24 cellular contexts compared by ENCODE assay signal in genomic region chr3:186964071-186964470, GRCh38. TPM values are rescaled to one million over a fixed set of nuclear protein-coding genes. Genes with fewer than 3 reads are reported as not detected.
DNase-seq lines count a peak whose midpoint lies in the region; ATAC-seq, FAIRE-seq and TF ChIP-seq lines count a peak whose summit lies in the region.
"Had no signal": no experiment of that assay in that cellular context is flagged by ENCODE, and none has a peak within 500 bp of the region (broad histone marks: within the 10 kb centered on the region; RNA-seq: fewer than 3 reads in every experiment).

No MANE protein-coding gene starts in this region.

- peaks cover 17% of the 10 kb centered on the region for H3K36me3 Mint-ChIP-seq in activated naive CD8-positive, alpha-beta T cell treated with anti-CD3 and anti-CD28 coated beads for 36 hours
- peaks cover 28% of the 10 kb centered on the region for H3K36me3 Mint-ChIP-seq in activated naive CD8-positive, alpha-beta T cell treated with anti-CD3 and anti-CD28 coated beads, Interleukin-2, amount 50 U/mL, for 24 hours (ENCODE audit: low read depth)
- peaks cover 25% of the 10 kb centered on the region for H3K36me3 Mint-ChIP-seq in endothelial cell (ENCODE audit: low read depth, unreplicated experiment)
- peaks cover 48% of the 10 kb centered on the region for H3K36me3 Mint-ChIP-seq in stimulated activated effector memory CD8-positive, alpha-beta T cell treated with anti-CD3 and anti-CD28 coated beads, Interleukin-12 subunit alpha, Interleukin-12 subunit beta, amount 100 ng/mL, for 72 hours
- H3K36me3 Mint-ChIP-seq: natural killer cell had no signal

- no peak overlapping the region for H2AFZ ChIP-seq in OCI-LY1 (ENCODE audit: low read length)

- peaks cover 73% of the 10 kb centered on the region for H3K36me3 ChIP-seq in OCI-LY1 (ENCODE audit: insufficient read depth, low read length)
- H3K36me3 ChIP-seq in pancreas, result no peaks in the 10 kb centered on the region
- peaks cover 0 to 73% (median 22%) of the 10 kb centered on the region in 6 donors for H3K36me3 ChIP-seq in spleen
- H3K36me3 ChIP-seq: ovary had no signal

- H3K27me3 ChIP-seq in OCI-LY1 (ENCODE audit: insufficient read depth, low read length), result no peaks in the 10 kb centered on the region
- H3K27me3 ChIP-seq in pancreas, result no peaks in the 10 kb centered on the region
- no peaks in the 10 kb centered on the region for H3K27me3 ChIP-seq in spleen (replicated peaks in 1 of 7)
- H3K27me3 ChIP-seq: foreskin keratinocyte, ovary had no signal

- H3F3A ChIP-seq in OCI-LY1 (ENCODE audit: insufficient read depth, low read length), result no peaks in the 10 kb centered on the region

- no peak overlapping the region for H3K9ac ChIP-seq in OCI-LY1 (ENCODE audit: low read length)

- no peak for DNase-seq in activated naive CD8-positive, alpha-beta T cell treated with anti-CD3 and anti-CD28 coated beads for 36 hours
- DNase-seq in activated naive CD8-positive, alpha-beta T cell treated with anti-CD3 and anti-CD28 coated beads, Interleukin-2, amount 50 U/mL, for 24 hours, result no peak
- DNase-seq in endothelial cell (ENCODE audit: low spot score), result no peak
- no peak for DNase-seq in stimulated activated effector memory CD8-positive, alpha-beta T cell treated with anti-CD3 and anti-CD28 coated beads, Interleukin-12 subunit alpha, Interleukin-12 subunit beta, amount 100 ng/mL, for 72 hours (ENCODE audit: low spot score in 2 of 2)
- no peak for DNase-seq in pancreas
- no peak for DNase-seq in spleen
- DNase-seq in GM10266 (ENCODE audit: extremely low spot score), result no peak
- DNase-seq: activated CD4-positive, CD25-positive, alpha-beta regulatory T cell treated with anti-CD3 and anti-CD28 coated beads, Interleukin-2, amount 50 U/mL, for 72 hours; activated CD8-positive, alpha-beta memory T cell treated with anti-CD3 and anti-CD28 coated beads for 24 hours; foreskin keratinocyte; KBM-7; MM.1S; natural killer cell; NCI-H1436 treated with DMSO at 0.1 percent for 48 hours; NCI-H69; ovary had no signal

- no peak overlapping the region for H3K4me2 ChIP-seq in OCI-LY1 (ENCODE audit: low read length)
- H3K4me2 ChIP-seq: A549 had no signal

- no peaks in the 10 kb centered on the region for H3K9me3 Mint-ChIP-seq in activated naive CD8-positive, alpha-beta T cell treated with anti-CD3 and anti-CD28 coated beads for 36 hours
- H3K9me3 Mint-ChIP-seq in activated naive CD8-positive, alpha-beta T cell treated with anti-CD3 and anti-CD28 coated beads, Interleukin-2, amount 50 U/mL, for 24 hours, result no peaks in the 10 kb centered on the region
- H3K9me3 Mint-ChIP-seq in endothelial cell (ENCODE audit: unreplicated experiment), result no peaks in the 10 kb centered on the region
- no peaks in the 10 kb centered on the region for H3K9me3 Mint-ChIP-seq in stimulated activated effector memory CD8-positive, alpha-beta T cell treated with anti-CD3 and anti-CD28 coated beads, Interleukin-12 subunit alpha, Interleukin-12 subunit beta, amount 100 ng/mL, for 72 hours
- H3K9me3 Mint-ChIP-seq: activated naive CD4-positive, alpha-beta T cell treated with anti-CD3 and anti-CD28 coated beads, Interleukin-2, amount 50 U/mL, for 72 hours; natural killer cell had no signal

- 72% methylated on average over 6 of the region's 6 CpGs for WGBS in pancreas, 2 donors
- 93 to 98% (median 98%) methylated on average over 6 of the region's 6 CpGs for WGBS in spleen, 5 donors

- TF ChIP-seq POLR2A in spleen (IDR thresholded peaks at IDR 0.05), result no peak

- no peaks in the 10 kb centered on the region for H3K27me3 Mint-ChIP-seq in activated naive CD8-positive, alpha-beta T cell treated with anti-CD3 and anti-CD28 coated beads for 36 hours
- H3K27me3 Mint-ChIP-seq in activated naive CD8-positive, alpha-beta T cell treated with anti-CD3 and anti-CD28 coated beads, Interleukin-2, amount 50 U/mL, for 24 hours, result no peaks in the 10 kb centered on the region
- H3K27me3 Mint-ChIP-seq in endothelial cell (ENCODE audit: unreplicated experiment), result no peaks in the 10 kb centered on the region

- peak overlapping the region; percentile 19 for H3K27ac Mint-ChIP-seq in activated naive CD8-positive, alpha-beta T cell treated with anti-CD3 and anti-CD28 coated beads for 36 hours
- H3K27ac Mint-ChIP-seq in activated naive CD8-positive, alpha-beta T cell treated with anti-CD3 and anti-CD28 coated beads, Interleukin-2, amount 50 U/mL, for 24 hours, result no peak overlapping the region
- peak overlapping the region; percentile 84 for H3K27ac Mint-ChIP-seq in endothelial cell (ENCODE audit: unreplicated experiment)
- H3K27ac Mint-ChIP-seq in stimulated activated effector memory CD8-positive, alpha-beta T cell treated with anti-CD3 and anti-CD28 coated beads, Interleukin-12 subunit alpha, Interleukin-12 subunit beta, amount 100 ng/mL, for 72 hours, result peak overlapping the region; percentile 34
- H3K27ac Mint-ChIP-seq: activated naive CD4-positive, alpha-beta T cell treated with anti-CD3 and anti-CD28 coated beads, Interleukin-2, amount 50 U/mL, for 72 hours; mesothelial cell of epicardium; natural killer cell had no signal

- H3K79me2 ChIP-seq in OCI-LY1 (ENCODE audit: insufficient read depth, low read length), result peaks cover 16% of the 10 kb centered on the region

- FAIRE-seq in pancreas (lab: Jason Lieb, UNC), result no peak
- FAIRE-seq: A549, D721Med, urothelium cell line had no signal

- H4K20me1 ChIP-seq in OCI-LY1 (ENCODE audit: insufficient read depth, low read length), result no peaks in the 10 kb centered on the region

- H3K4me1 Mint-ChIP-seq in activated naive CD8-positive, alpha-beta T cell treated with anti-CD3 and anti-CD28 coated beads for 36 hours, result peaks cover 34% of the 10 kb centered on the region
- peaks cover 56% of the 10 kb centered on the region for H3K4me1 Mint-ChIP-seq in activated naive CD8-positive, alpha-beta T cell treated with anti-CD3 and anti-CD28 coated beads, Interleukin-2, amount 50 U/mL, for 24 hours
- H3K4me1 Mint-ChIP-seq in endothelial cell (ENCODE audit: unreplicated experiment), result peaks cover 60% of the 10 kb centered on the region
- H3K4me1 Mint-ChIP-seq in stimulated activated effector memory CD8-positive, alpha-beta T cell treated with anti-CD3 and anti-CD28 coated beads, Interleukin-12 subunit alpha, Interleukin-12 subunit beta, amount 100 ng/mL, for 72 hours, result peaks cover 64% of the 10 kb centered on the region
- H3K4me1 Mint-ChIP-seq: mesothelial cell of epicardium had no signal

- H3K4me3 ChIP-seq in OCI-LY1 (ENCODE audit: low read depth, low read length, poor library complexity, severe bottlenecking) (no peak overlapping the region), pancreas (no peak overlapping the region), spleen (no peak overlapping the region)
- H3K4me3 ChIP-seq: A549, ovary had no signal

- H3K4me1 ChIP-seq in OCI-LY1 (ENCODE audit: insufficient read depth, low read length, severe bottlenecking) (peaks cover 34% of the 10 kb centered on the region), pancreas (no peaks in the 10 kb centered on the region), spleen (peaks cover 16 to 84% (median 47%) of the 10 kb centered on the region in 6 donors)
- H3K4me1 ChIP-seq: A549, foreskin keratinocyte had no signal

- intact Hi-C loops in pancreas (cut with DNase I) (no loop called here), spleen (cut with DNase I; ENCODE audit: low total_unique reads) (no loop called here)

- no peaks in the 10 kb centered on the region for H3K9me2 ChIP-seq in OCI-LY1 (ENCODE audit: low read depth, low read length)

- no peak for ATAC-seq in activated naive CD8-positive, alpha-beta T cell treated with anti-CD3 and anti-CD28 coated beads, Interleukin-2, amount 50 U/mL, for 24 hours
- ATAC-seq in stimulated activated effector memory CD8-positive, alpha-beta T cell treated with anti-CD3 and anti-CD28 coated beads, Interleukin-12 subunit alpha, Interleukin-12 subunit beta, amount 100 ng/mL, for 72 hours, result no peak
- ATAC-seq in pancreas, result no peak
- ATAC-seq: A549; activated naive CD4-positive, alpha-beta T cell treated with anti-CD3 and anti-CD28 coated beads, Interleukin-2, amount 50 U/mL, for 72 hours; foreskin keratinocyte; left lobe of liver; natural killer cell; sciatic nerve had no signal

- H3K27ac ChIP-seq in OCI-LY1 (ENCODE audit: low read depth, low read length, poor library complexity, severe bottlenecking) (peak overlapping the region; percentile 21), pancreas (no peak overlapping the region), spleen (peak overlapping the region in 1 of 8 donors; percentile 55)
- H3K27ac ChIP-seq: A549, foreskin keratinocyte, ovary had no signal

- TF ChIP-seq CTCF in OCI-LY1 (IDR thresholded peaks at IDR 0.05; ENCODE audit: low read length), result no peak
- TF ChIP-seq CTCF in endothelial cell (IDR thresholded peaks at IDR 0.05; ENCODE audit: unreplicated experiment), result no peak
- no peak for TF ChIP-seq CTCF in pancreas (IDR thresholded peaks at IDR 0.05)
- no peak for TF ChIP-seq CTCF in spleen (IDR thresholded peaks at IDR 0.05 in 8 of 11, conservative IDR thresholded peaks at IDR 0.05 in 3 of 11)
- no peak for TF ChIP-seq CTCF in GM10266 (IDR thresholded peaks at IDR 0.05; ENCODE audit: control insufficient read depth, insufficient read depth, low read depth, missing control alignments)

- H3K9me3 ChIP-seq in OCI-LY1 (ENCODE audit: low read length) (no peaks in the 10 kb centered on the region), pancreas (no peaks in the 10 kb centered on the region), spleen (no peaks in the 10 kb centered on the region)
- H3K9me3 ChIP-seq: A549, ovary had no signal

- no peak overlapping the region for H3K4me3 Mint-ChIP-seq in activated naive CD8-positive, alpha-beta T cell treated with anti-CD3 and anti-CD28 coated beads for 36 hours
- no peak overlapping the region for H3K4me3 Mint-ChIP-seq in activated naive CD8-positive, alpha-beta T cell treated with anti-CD3 and anti-CD28 coated beads, Interleukin-2, amount 50 U/mL, for 24 hours
- no peak overlapping the region for H3K4me3 Mint-ChIP-seq in endothelial cell (ENCODE audit: unreplicated experiment)
- H3K4me3 Mint-ChIP-seq in stimulated activated effector memory CD8-positive, alpha-beta T cell treated with anti-CD3 and anti-CD28 coated beads, Interleukin-12 subunit alpha, Interleukin-12 subunit beta, amount 100 ng/mL, for 72 hours, result no peak overlapping the region
- H3K4me3 Mint-ChIP-seq: mesothelial cell of epicardium, natural killer cell had no signal

RNA-seq across cellular contexts. Expression of gene ST6GAL1, which starts 33.7 kb away (rescaled TPM):
- total RNA-seq in activated naive CD8-positive, alpha-beta T cell treated with anti-CD3 and anti-CD28 coated beads for 36 hours, result 10 to 100 TPM; 97.4 to 98.8 TPM
- 82.4 TPM for total RNA-seq in endothelial cell (ENCODE audit: unreplicated experiment)
- 10 to 100 TPM in 3 of 6 donors, 1 to 10 TPM in 3; 5.9 to 36.6 (median 9.3) TPM for total RNA-seq in pancreas
- 1 to 10 TPM; 4.8 to 9.1 TPM for polyA plus RNA-seq in pancreas
- 100 to 1,000 TPM; 160 to 247 (median 211) TPM for total RNA-seq in spleen
- polyA plus RNA-seq in spleen, result 10 to 100 TPM; 46.7 to 67.5 (median 59.3) TPM
